Comparison of ENCODE assay signal across 13 cellular contexts in genomic region chr11:44607987-44608386, GRCh38. TPM values are rescaled to one million over a fixed set of nuclear protein-coding genes. Genes with fewer than 3 reads are reported as not detected.
DNase-seq lines count a peak whose midpoint lies in the region; ATAC-seq and TF ChIP-seq lines count a peak whose summit lies in the region.
"Had no signal": no experiment of that assay in that cellular context is flagged by ENCODE, and none has a peak within 500 bp of the region (broad histone marks: within the 10 kb centered on the region; RNA-seq: fewer than 3 reads in every experiment).

No MANE protein-coding gene starts in this region.

- no peak for TF ChIP-seq CTCF in H9 (conservative IDR thresholded peaks at IDR 0.05)

- intact Hi-C loops in activated T-helper 1 cell treated with anti-CD3 and anti-CD28 coated beads, Interleukin-12 subunit alpha, Interleukin-12 subunit beta, Interleukin-2, Interleukin-4 antibody, amounts not matched to agents 30 ng/mL and 10 ng/mL and 1 ng/mL, durations not matched to agents 14 hours and 24 hours and 36 hours (cut with micrococcal nuclease) = no loop called here

- H3K79me1 ChIP-seq in H9 (ENCODE audit: insufficient read depth, low read depth, low read length, poor library complexity, severe bottlenecking) = no peaks in the 10 kb centered on the region

- no peak overlapping the region for H2BK20ac ChIP-seq in H9 (ENCODE audit: low read depth, low read length, poor library complexity, severe bottlenecking)

- H2BK12ac ChIP-seq in H9 (ENCODE audit: insufficient read length, low read depth, low read length) = no peak overlapping the region

- H4K20me1 ChIP-seq in BLaER1 = 0 out of 2 replicates have a peak, but pooled peaks cover 8% of the 10 kb centered on the region
- no peaks in the 10 kb centered on the region for H4K20me1 ChIP-seq in H9 (ENCODE audit: control insufficient read depth, insufficient read depth, insufficient read length)

- no peak overlapping the region for H3K56ac ChIP-seq in H9 (ENCODE audit: insufficient read length, low read depth, low read length)

- H3T11ph ChIP-seq in H9 (ENCODE audit: low read length) = no peak overlapping the region

- H3K9me3 Mint-ChIP-seq in H9 = no peaks in the 10 kb centered on the region
- no peaks in the 10 kb centered on the region for H3K9me3 Mint-ChIP-seq in activated T-helper 1 cell treated with anti-CD3 and anti-CD28 coated beads, Interleukin-12 subunit alpha, Interleukin-12 subunit beta, Interleukin-2, Interleukin-4 antibody, amounts not matched to agents 30 ng/mL and 10 ng/mL and 1 ng/mL, durations not matched to agents 14 hours and 24 hours and 36 hours
- H3K9me3 Mint-ChIP-seq: immature natural killer cell had no signal

- no peaks in the 10 kb centered on the region for H3K23me2 ChIP-seq in H9 (ENCODE audit: insufficient read length, low read depth, low read length, poor library complexity, severe bottlenecking)

- H3K27ac ChIP-seq in BLaER1 (peak overlapping the region; percentile 69), H9 (ENCODE audit: insufficient read length, low read depth, low read length) (no peak overlapping the region)

- no peaks in the 10 kb centered on the region for H3K36me3 Mint-ChIP-seq in H9 (ENCODE audit: insufficient read depth in 1 of 3, low read depth in 3 of 3)
- peaks cover 76% of the 10 kb centered on the region for H3K36me3 Mint-ChIP-seq in activated T-helper 1 cell treated with anti-CD3 and anti-CD28 coated beads, Interleukin-12 subunit alpha, Interleukin-12 subunit beta, Interleukin-2, Interleukin-4 antibody, amounts not matched to agents 30 ng/mL and 10 ng/mL and 1 ng/mL, durations not matched to agents 14 hours and 24 hours and 36 hours (ENCODE audit: low read depth)
- H3K36me3 Mint-ChIP-seq: immature natural killer cell had no signal

- H4K8ac ChIP-seq in H9 (replicated peaks; ENCODE audit: insufficient read length, low read depth, low read length) = no peak overlapping the region

- H3K9me3 ChIP-seq in BLaER1 = no peaks in the 10 kb centered on the region
- H3K9me3 ChIP-seq in H9 (ENCODE audit: control insufficient read depth, low read depth, low read length) = no peaks in the 10 kb centered on the region
- H3K9me3 ChIP-seq: HAP-1 had no signal

- H3K4ac ChIP-seq in H9 (ENCODE audit: low read depth, low read length) = no peak overlapping the region

- H3K27me3 Mint-ChIP-seq in H9 (ENCODE audit: low read depth) = peaks cover 5% of the 10 kb centered on the region; the same call in 1 of the 2 replicates
- no peaks in the 10 kb centered on the region for H3K27me3 Mint-ChIP-seq in activated T-helper 1 cell treated with anti-CD3 and anti-CD28 coated beads, Interleukin-12 subunit alpha, Interleukin-12 subunit beta, Interleukin-2, Interleukin-4 antibody, amounts not matched to agents 30 ng/mL and 10 ng/mL and 1 ng/mL, durations not matched to agents 14 hours and 24 hours and 36 hours (ENCODE audit: insufficient read depth)

- peak overlapping the region in 2 of 3 experiments; percentile 6 to 12; a peak in 1 of 7 replicates for H3K27ac Mint-ChIP-seq in H9
- H3K27ac Mint-ChIP-seq in activated T-helper 1 cell treated with anti-CD3 and anti-CD28 coated beads, Interleukin-12 subunit alpha, Interleukin-12 subunit beta, Interleukin-2, Interleukin-4 antibody, amounts not matched to agents 30 ng/mL and 10 ng/mL and 1 ng/mL, durations not matched to agents 14 hours and 24 hours and 36 hours = peak overlapping the region; percentile 76

- H3K27me3 ChIP-seq in BLaER1 = no peaks in the 10 kb centered on the region
- H3K27me3 ChIP-seq in H9 (ENCODE audit: insufficient read depth, low read length) = no peaks in the 10 kb centered on the region

- H3K4me3 Mint-ChIP-seq in H9 = no peak overlapping the region
- H3K4me3 Mint-ChIP-seq in activated T-helper 1 cell treated with anti-CD3 and anti-CD28 coated beads, Interleukin-12 subunit alpha, Interleukin-12 subunit beta, Interleukin-2, Interleukin-4 antibody, amounts not matched to agents 30 ng/mL and 10 ng/mL and 1 ng/mL, durations not matched to agents 14 hours and 24 hours and 36 hours = no peak overlapping the region

- H2BK120ac ChIP-seq in H9 (ENCODE audit: low read depth, low read length, poor library complexity, severe bottlenecking) = no peak overlapping the region

- no peaks in the 10 kb centered on the region for H3K79me2 ChIP-seq in H9 (ENCODE audit: insufficient read depth, low read length)

- no peak overlapping the region for H3K9ac ChIP-seq in BLaER1
- no peak overlapping the region for H3K9ac ChIP-seq in H9 (ENCODE audit: extremely low read depth, insufficient read length, low read length)

- H3K14ac ChIP-seq in H9 (ENCODE audit: insufficient read depth, low read length) = no peak overlapping the region

- WGBS in H9 (ENCODE audit: extremely low coverage, insufficient read length, low lambda C conversion rate) = no CpG with 5 or more reads among the region's 8 CpGs

- H3K4me2 ChIP-seq in BLaER1 = peak overlapping the region; percentile 83
- H3K4me2 ChIP-seq in H9 (ENCODE audit: insufficient read depth, insufficient read length, low read length) = no peak overlapping the region

- no peak overlapping the region for H4K5ac ChIP-seq in H9 (ENCODE audit: insufficient read length, low read depth, low read length)

- no peak for ATAC-seq in HG02759 (IDR thresholded peaks at IDR 0.05; ENCODE audit: unreplicated experiment)
- ATAC-seq in GM21723 (IDR thresholded peaks at IDR 0.05; ENCODE audit: unreplicated experiment) = no peak
- ATAC-seq in HG02885 (IDR thresholded peaks at IDR 0.05; ENCODE audit: poor library complexity, unreplicated experiment) = no peak
- ATAC-seq in GM18505 (IDR thresholded peaks at IDR 0.05; ENCODE audit: unreplicated experiment) = no peak

- H3K4me1 Mint-ChIP-seq in H9 = peaks cover 8 to 20% of the 10 kb centered on the region in 2 experiments
- H3K4me1 Mint-ChIP-seq in activated T-helper 1 cell treated with anti-CD3 and anti-CD28 coated beads, Interleukin-12 subunit alpha, Interleukin-12 subunit beta, Interleukin-2, Interleukin-4 antibody, amounts not matched to agents 30 ng/mL and 10 ng/mL and 1 ng/mL, durations not matched to agents 14 hours and 24 hours and 36 hours (ENCODE audit: low read depth) = peaks cover 74% of the 10 kb centered on the region

- no peak overlapping the region for H2BK5ac ChIP-seq in H9 (ENCODE audit: insufficient read length, low read length)

- H2AK5ac ChIP-seq in H9 (ENCODE audit: insufficient read length, low read length) = no peak overlapping the region

- H3K18ac ChIP-seq in H9 (ENCODE audit: insufficient read length, low read depth, low read length) = no peak overlapping the region

- H3K4me1 ChIP-seq in BLaER1 = peaks cover 93% of the 10 kb centered on the region
- no peaks in the 10 kb centered on the region for H3K4me1 ChIP-seq in H9 (ENCODE audit: insufficient read depth, low read length)
- H3K4me1 ChIP-seq: HAP-1 had no signal

- peaks cover 19% of the 10 kb centered on the region; the same call in 1 of the 2 replicates for H3K36me3 ChIP-seq in BLaER1
- H3K36me3 ChIP-seq: HAP-1 had no signal

- H4K91ac ChIP-seq in H9 (ENCODE audit: insufficient read length, low read depth, low read length) = no peak overlapping the region

- no peak overlapping the region for H2BK15ac ChIP-seq in H9 (ENCODE audit: low read depth, low read length)

- no peak overlapping the region for H3K23ac ChIP-seq in H9 (ENCODE audit: insufficient read length, low read depth, low read length)

- DNase-seq in H9 (no peak), left kidney (ENCODE audit: low read depth, low spot score) (peak; percentile 93)
- no peak for DNase-seq in activated T-helper 1 cell treated with anti-CD3 and anti-CD28 coated beads, Interleukin-12 subunit alpha, Interleukin-12 subunit beta, Interleukin-2, Interleukin-4 antibody, amounts not matched to agents 30 ng/mL and 10 ng/mL and 1 ng/mL, durations not matched to agents 14 hours and 24 hours and 36 hours (ENCODE audit: low spot score)
- DNase-seq: activated CD8-positive, alpha-beta memory T cell treated with anti-CD3 and anti-CD28 coated beads, Interleukin-2, amount 50 U/mL, for 48 hours; effector CD8-positive, alpha-beta T cell; immature natural killer cell; NCI-H2081 had no signal

- 0 out of 2 replicates have a peak overlapping the region, but pooled peaks have one; percentile 24 for H3K4me3 ChIP-seq in BLaER1
- H3K4me3 ChIP-seq: HAP-1 had no signal

- TF ChIP-seq POLR2A in GM18505 (IDR thresholded peaks at IDR 0.05; ENCODE audit: borderline replicate concordance, extremely low read depth, insufficient read depth, insufficient read length) = no peak

- no peak overlapping the region for H2AFZ ChIP-seq in H9 (ENCODE audit: low read length)

RNA-seq across cellular contexts. Expression of gene CD82, which starts 42.5 kb away (rescaled TPM):
- total RNA-seq in H9 (2021) = 4.5 and 5.9 TPM in 2 replicates
- total RNA-seq in activated T-helper 1 cell treated with anti-CD3 and anti-CD28 coated beads, Interleukin-12 subunit alpha, Interleukin-12 subunit beta, Interleukin-2, Interleukin-4 antibody, amounts not matched to agents 30 ng/mL and 10 ng/mL and 1 ng/mL, durations not matched to agents 14 hours and 24 hours and 36 hours = 499 and 500 TPM in 2 replicates

Comparison
In these comparisons a context has a peak if more than half of its experiments do, and no peak if none do; other contexts are left out.
1. RNA of gene CD82, which starts 42.5 kb away (total RNA-seq): 499 to 500 TPM in activated T-helper 1 cell treated with anti-CD3 and anti-CD28 coated beads, Interleukin-12 subunit alpha, Interleukin-12 subunit beta, Interleukin-2, Interleukin-4 antibody, amounts not matched to agents 30 ng/mL and 10 ng/mL and 1 ng/mL, durations not matched to agents 14 hours and 24 hours and 36 hours; 4.5 to 5.9 TPM in H9; every median in the first group is over 10 times any median in the second.